Comparison of ENCODE assay signal across 8 cellular contexts in the genomic region with DNA sequence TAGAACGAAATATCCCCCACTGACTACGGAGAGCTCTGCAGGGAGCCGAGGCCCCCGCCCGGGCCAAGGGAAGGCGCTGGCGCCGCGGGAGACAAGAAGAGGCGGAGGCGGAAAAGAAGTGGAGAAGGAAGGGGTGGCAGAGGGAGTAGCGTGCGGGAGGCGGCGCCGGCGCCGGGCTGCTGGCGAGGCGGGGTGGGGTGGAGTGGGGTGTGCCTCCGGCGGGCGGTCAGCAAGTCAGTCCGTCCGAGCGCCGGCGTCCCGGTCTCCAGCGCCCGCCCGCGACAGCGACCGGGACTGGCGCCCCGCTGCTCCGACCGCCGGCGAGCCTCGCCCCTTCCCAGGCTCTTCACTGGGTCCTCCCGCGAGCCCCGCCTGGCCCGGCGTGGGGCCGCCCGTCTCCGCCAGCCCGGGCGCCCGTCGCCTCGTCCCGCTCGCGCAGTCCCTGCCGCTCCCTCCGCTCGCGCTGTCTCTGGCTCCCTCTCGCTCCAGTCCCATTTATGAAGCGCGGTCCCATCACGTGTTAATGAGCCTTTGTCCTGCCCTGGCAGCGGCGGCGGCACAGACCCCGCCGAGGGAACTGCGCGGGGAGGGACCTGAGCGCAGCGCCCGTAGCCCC. TPM values are rescaled to one million over a fixed set of nuclear protein-coding genes. Genes with fewer than 3 reads are reported as not detected.
DNase-seq lines count a peak whose midpoint lies in the region; ATAC-seq, FAIRE-seq and TF ChIP-seq lines count a peak whose summit lies in the region.
"Had no signal": no experiment of that assay in that cellular context is flagged by ENCODE, and none has a peak within 500 bp of the region (broad histone marks: within the 10 kb centered on the region; RNA-seq: fewer than 3 reads in every experiment).

A gene (minus strand): TSS at position 471 of the 616 bp plus-strand sequence. CDS start 21,073 bp downstream, outside the sequence.

- no TSS peak for BruUV-seq in endothelial cell of umbilical vein (replicated peaks; lab: Mats Ljungman, UMichigan)

- peaks cover 26% of the 10 kb centered on the region for H3F3A ChIP-seq in SU-DHL-6 (ENCODE audit: insufficient read depth)

- H3K9ac ChIP-seq in SU-DHL-6 (ENCODE audit: low read length): peak within 1 kb of the TSS; percentile 89
- peak within 1 kb of the TSS; percentile 13 for H3K9ac ChIP-seq in endothelial cell of umbilical vein (replicated peaks; ENCODE audit: extremely low read depth, insufficient read depth, low read length)

- peak within 1 kb of the TSS; percentile 87 for H3K4me2 ChIP-seq in SU-DHL-6 (ENCODE audit: low read depth, low read length, poor library complexity, severe bottlenecking)
- peak within 1 kb of the TSS; percentile 77 for H3K4me2 ChIP-seq in endothelial cell of umbilical vein (ENCODE audit: insufficient read depth, low read length)

- dilution Hi-C loops in endothelial cell of umbilical vein (cut with MboI; ENCODE audit: extremely low pct_ligation_motif_present, low sequenced_read_pairs): no loop called here

- peak; percentile 53 for ATAC-seq in GM21423 (IDR thresholded peaks at IDR 0.05; ENCODE audit: unreplicated experiment)

- FAIRE-seq in endothelial cell of umbilical vein (lab: Jason Lieb, UNC): no peak

- POLR2A ChIA-PET in endothelial cell of umbilical vein (lab: Charles Lee): no interaction called here

- H2AFZ ChIP-seq in SU-DHL-6 (ENCODE audit: low read depth, low read length, severe bottlenecking) (peak within 1 kb of the TSS; percentile 57), endothelial cell of umbilical vein (ENCODE audit: low read depth, low read length) (peak within 1 kb of the TSS; percentile 88)

- H4K20me1 ChIP-seq in SU-DHL-6 (ENCODE audit: low read depth, low read length) (0 out of 2 replicates have a peak, but pooled peaks cover 3% of the 10 kb centered on the region), endothelial cell of umbilical vein (replicated peaks; ENCODE audit: control insufficient read depth, extremely low read depth, insufficient read depth, low read length) (no peaks in the 10 kb centered on the region)

- intact Hi-C loops in endothelial cell of umbilical vein (cut with micrococcal nuclease): loop anchor here (5.0 to 10.0 kb wide), 3 partner anchors 329 to 709 kb away; no protein-coding TSS in a partner anchor

- H3K9me2 ChIP-seq in SU-DHL-6 (replicated peaks; ENCODE audit: insufficient read depth, low read length): no peaks in the 10 kb centered on the region

- CTCF ChIA-PET in endothelial cell of umbilical vein (lab: Charles Lee): interaction anchor here (1.4 kb wide), 1 partner anchor 326 kb away, joined by 3 read pairs; no protein-coding TSS in a partner anchor

- peak; percentile 24 for TF ChIP-seq CTCF in GM12864 (IDR thresholded peaks at IDR 0.05; ENCODE audit: low read depth, low read length, missing control alignments)
- no peak for TF ChIP-seq CTCF in SU-DHL-6 (IDR thresholded peaks at IDR 0.05; ENCODE audit: insufficient read depth, low read length, poor library complexity, severe bottlenecking)
- no peak for TF ChIP-seq CTCF in endothelial cell of umbilical vein (IDR thresholded peaks at IDR 0.05; ENCODE audit: extremely low read depth in 1 of 2, insufficient read depth in 1 of 2, low read depth in 1 of 2, low read length in 2 of 2)

- H3K79me2 ChIP-seq in SU-DHL-6 (ENCODE audit: insufficient read depth, low read length) (peaks cover 52% of the 10 kb centered on the region), endothelial cell of umbilical vein (ENCODE audit: control insufficient read depth, insufficient read depth, low read length) (no peaks in the 10 kb centered on the region)

- no peak for TF ChIP-seq POLR2A in endothelial cell of umbilical vein (IDR thresholded peaks at IDR 0.05; ENCODE audit: low read depth, low read length)

- H3K4me1 ChIP-seq in endothelial cell of umbilical vein (ENCODE audit: control insufficient read depth, extremely low read depth, insufficient read depth, low read length) (peaks cover 12% of the 10 kb centered on the region), muscle layer of duodenum (ENCODE audit: control insufficient read depth in 1 of 2, insufficient read depth in 2 of 2, low read length in 2 of 2) (peaks cover 0 to 24% of the 10 kb centered on the region in 2 donors)

- DNase-seq in GM12864 (ENCODE audit: low read depth) (no peak), HuH-7.5 (ENCODE audit: low spot score) (peak; percentile 65), endothelial cell of umbilical vein (ENCODE audit: low read depth, low spot score) (peak; percentile 24)
- DNase-seq in stimulated activated naive CD4-positive, alpha-beta T cell (lab: John Stamatoyannopoulos, UW): no peak

- no peaks in the 10 kb centered on the region for H3K9me3 ChIP-seq in SU-DHL-6 (ENCODE audit: insufficient read depth, low read length)
- H3K9me3 ChIP-seq in endothelial cell of umbilical vein (replicated peaks; ENCODE audit: control insufficient read depth, insufficient read depth, low read length): no peaks in the 10 kb centered on the region
- no peaks in the 10 kb centered on the region for H3K9me3 ChIP-seq in muscle layer of duodenum (ENCODE audit: control insufficient read depth in 1 of 2, low read length in 2 of 2)

- no peaks in the 10 kb centered on the region for H3K36me3 ChIP-seq in SU-DHL-6 (ENCODE audit: low read length)
- no peaks in the 10 kb centered on the region for H3K36me3 ChIP-seq in endothelial cell of umbilical vein (ENCODE audit: control insufficient read depth in 2 of 2, extremely low read depth in 1 of 2, insufficient read depth in 2 of 2, low read length in 2 of 2)
- H3K36me3 ChIP-seq in muscle layer of duodenum (ENCODE audit: control insufficient read depth in 1 of 2, insufficient read depth in 2 of 2, low read length in 2 of 2): no peaks in the 10 kb centered on the region

- no peaks in the 10 kb centered on the region for H3K9me1 ChIP-seq in endothelial cell of umbilical vein (replicated peaks; ENCODE audit: control insufficient read depth, extremely low read depth, insufficient read depth, low read length)

- H3K27ac ChIP-seq in SU-DHL-6 (ENCODE audit: low read depth, low read length): peak within 1 kb of the TSS; percentile 73
- no peak within 1 kb of the TSS for H3K27ac ChIP-seq in endothelial cell of umbilical vein (ENCODE audit: insufficient read depth, low read depth, low read length)
- H3K27ac ChIP-seq in muscle layer of duodenum (ENCODE audit: low read length): no peak within 1 kb of the TSS

- H3K4me3 ChIP-seq in GM12864 (ENCODE audit: low read depth, low read length) (peak within 1 kb of the TSS; percentile 73), SU-DHL-6 (ENCODE audit: insufficient read depth, low read length, poor library complexity, severe bottlenecking) (peak within 1 kb of the TSS; percentile 93), endothelial cell of umbilical vein (replicated peaks in 1 of 3; ENCODE audit: insufficient read depth in 1 of 3, low read depth in 1 of 3, low read length in 3 of 3) (peak within 1 kb of the TSS; percentile 29 to 58 (median 42)), muscle layer of duodenum (ENCODE audit: low read depth in 1 of 2, low read length in 2 of 2) (peak within 1 kb of the TSS; percentile 74 to 90)

- no peaks in the 10 kb centered on the region for H3K27me3 ChIP-seq in SU-DHL-6 (ENCODE audit: low read length)
- H3K27me3 ChIP-seq in endothelial cell of umbilical vein (ENCODE audit: control insufficient read depth in 2 of 2, insufficient read depth in 2 of 2, low read length in 2 of 2): peaks cover 40 to 57% of the 10 kb centered on the region in 2 experiments
- peaks cover 11% of the 10 kb centered on the region for H3K27me3 ChIP-seq in muscle layer of duodenum (ENCODE audit: low read depth, low read length)

TF ChIP-seq in endothelial cell of umbilical vein, 7 proteins besides CTCF, POLR2A, EP300 and RAD21:
- TF ChIP-seq JUN (IDR thresholded peaks at IDR 0.05; ENCODE audit: borderline replicate concordance, insufficient read depth, insufficient read length, low read depth) (no peak), MYC (IDR thresholded peaks at IDR 0.05; ENCODE audit: low read depth, low read length) (no peak), FOS (IDR thresholded peaks at IDR 0.05; ENCODE audit: borderline replicate concordance, insufficient read depth, low read length) (no peak), GATA2 (IDR thresholded peaks at IDR 0.05; ENCODE audit: insufficient read depth, insufficient read length, low read depth, low read length) (no peak), POLR2AphosphoS5 (IDR thresholded peaks at IDR 0.05; ENCODE audit: insufficient read depth, low read depth, low read length) (no peak), EZH2 (IDR thresholded peaks at IDR 0.05; ENCODE audit: borderline replicate concordance, low read depth, low read length, severe bottlenecking) (peak; percentile 44)
- TF ChIP-seq, protein P1, sequence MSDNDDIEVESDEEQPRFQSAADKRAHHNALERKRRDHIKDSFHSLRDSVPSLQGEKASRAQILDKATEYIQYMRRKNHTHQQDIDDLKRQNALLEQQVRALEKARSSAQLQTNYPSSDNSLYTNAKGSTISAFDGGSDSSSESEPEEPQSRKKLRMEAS (IDR thresholded peaks at IDR 0.05; ENCODE audit: insufficient read depth, insufficient read length): no peak

RNA-seq across cellular contexts. Expression of the gene that starts here (rescaled TPM):
- total RNA-seq in endothelial cell of umbilical vein: not detected in 2 replicates
- 0.06 TPM in 1 of 2 replicates, not detected in the other for polyA plus RNA-seq in endothelial cell of umbilical vein
- polyA plus RNA-seq in endothelial cell of umbilical vein (2011; cell fraction: cytosol; rRNA removed): not detected in 2 replicates
- polyA plus RNA-seq in endothelial cell of umbilical vein (2011; cell fraction: nucleus; rRNA removed): not detected in 2 replicates
- not detected in 2 replicates for polyA plus RNA-seq in endothelial cell of umbilical vein (2012)
- polyA minus RNA-seq in endothelial cell of umbilical vein: not detected in 2 replicates
- polyA minus RNA-seq in endothelial cell of umbilical vein (2011; cell fraction: cytosol; rRNA and poly(A)+ RNA removed): not detected
- not detected in 2 replicates for polyA minus RNA-seq in endothelial cell of umbilical vein (2011; cell fraction: nucleus; rRNA and poly(A)+ RNA removed)
- total RNA-seq: glomerular endothelial cell had no signal

Comparison
In these comparisons a context has a peak if more than half of its experiments do, and no peak if none do; other contexts are left out.
1. Peak in DNase-seq, H3K4me3 ChIP-seq, H3K9ac ChIP-seq and H3K4me2 ChIP-seq in endothelial cell of umbilical vein; RNA of the gene not detected or under 1 TPM.
2. H3K4me3 ChIP-seq: peak in every context shown above with its lines; median percentile 93 in SU-DHL-6; 82 in muscle layer of duodenum; 73 in GM12864; 42 in endothelial cell of umbilical vein.